In genomic region chr3:168049366-168049974, GRCh38 we compare ENCODE assay signal across 2 cellular contexts.
TF ChIP-seq lines count a peak whose summit lies in the region.

No MANE protein-coding gene starts in this region.

TF ChIP-seq in liver, 16 proteins besides CTCF, POLR2A, EP300 and RAD21 (continued from another document):
- TF ChIP-seq ZBTB33 (IDR thresholded peaks at IDR 0.05): no peak
- TF ChIP-seq, protein P1, sequence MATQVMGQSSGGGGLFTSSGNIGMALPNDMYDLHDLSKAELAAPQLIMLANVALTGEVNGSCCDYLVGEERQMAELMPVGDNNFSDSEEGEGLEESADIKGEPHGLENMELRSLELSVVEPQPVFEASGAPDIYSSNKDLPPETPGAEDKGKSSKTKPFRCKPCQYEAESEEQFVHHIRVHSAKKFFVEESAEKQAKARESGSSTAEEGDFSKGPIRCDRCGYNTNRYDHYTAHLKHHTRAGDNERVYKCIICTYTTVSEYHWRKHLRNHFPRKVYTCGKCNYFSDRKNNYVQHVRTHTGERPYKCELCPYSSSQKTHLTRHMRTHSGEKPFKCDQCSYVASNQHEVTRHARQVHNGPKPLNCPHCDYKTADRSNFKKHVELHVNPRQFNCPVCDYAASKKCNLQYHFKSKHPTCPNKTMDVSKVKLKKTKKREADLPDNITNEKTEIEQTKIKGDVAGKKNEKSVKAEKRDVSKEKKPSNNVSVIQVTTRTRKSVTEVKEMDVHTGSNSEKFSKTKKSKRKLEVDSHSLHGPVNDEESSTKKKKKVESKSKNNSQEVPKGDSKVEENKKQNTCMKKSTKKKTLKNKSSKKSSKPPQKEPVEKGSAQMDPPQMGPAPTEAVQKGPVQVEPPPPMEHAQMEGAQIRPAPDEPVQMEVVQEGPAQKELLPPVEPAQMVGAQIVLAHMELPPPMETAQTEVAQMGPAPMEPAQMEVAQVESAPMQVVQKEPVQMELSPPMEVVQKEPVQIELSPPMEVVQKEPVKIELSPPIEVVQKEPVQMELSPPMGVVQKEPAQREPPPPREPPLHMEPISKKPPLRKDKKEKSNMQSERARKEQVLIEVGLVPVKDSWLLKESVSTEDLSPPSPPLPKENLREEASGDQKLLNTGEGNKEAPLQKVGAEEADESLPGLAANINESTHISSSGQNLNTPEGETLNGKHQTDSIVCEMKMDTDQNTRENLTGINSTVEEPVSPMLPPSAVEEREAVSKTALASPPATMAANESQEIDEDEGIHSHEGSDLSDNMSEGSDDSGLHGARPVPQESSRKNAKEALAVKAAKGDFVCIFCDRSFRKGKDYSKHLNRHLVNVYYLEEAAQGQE (IDR thresholded peaks at IDR 0.05): no peak
- TF ChIP-seq FOXA2 (IDR thresholded peaks at IDR 0.05): no peak
- TF ChIP-seq FOXA1 (IDR thresholded peaks at IDR 0.05): no peak
- peak; percentile 59 to 77 for TF ChIP-seq JUND (IDR thresholded peaks at IDR 0.05)
- no peak for TF ChIP-seq EGR1 (IDR thresholded peaks at IDR 0.05; ENCODE audit: low read depth in 2 of 2)
- TF ChIP-seq HNF4G (IDR thresholded peaks at IDR 0.05): no peak
- no peak for TF ChIP-seq RXRA (IDR thresholded peaks at IDR 0.05)
- no peak for TF ChIP-seq HNF4A (conservative IDR thresholded peaks at IDR 0.05)
- no peak for TF ChIP-seq SP1 (IDR thresholded peaks at IDR 0.05)
- no peak for TF ChIP-seq NR2F2 (IDR thresholded peaks at IDR 0.05)
- TF ChIP-seq TAF1 (conservative IDR thresholded peaks at IDR 0.05): no peak
- TF ChIP-seq, protein P2, sequence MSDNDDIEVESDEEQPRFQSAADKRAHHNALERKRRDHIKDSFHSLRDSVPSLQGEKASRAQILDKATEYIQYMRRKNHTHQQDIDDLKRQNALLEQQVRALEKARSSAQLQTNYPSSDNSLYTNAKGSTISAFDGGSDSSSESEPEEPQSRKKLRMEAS (IDR thresholded peaks at IDR 0.05): no peak

TF ChIP-seq in HepG2, 621 proteins besides CTCF, POLR2A, EP300 and RAD21 (continued from another document):
- no peak for TF ChIP-seq HMGXB3 (CRISPR knock-in tag; IDR thresholded peaks at IDR 0.05; ENCODE audit: borderline replicate concordance)
- no peak for TF ChIP-seq RBFOX2 (IDR thresholded peaks at IDR 0.05; ENCODE audit: low read depth, low read length)
- no peak for TF ChIP-seq ZNF841 (CRISPR knock-in tag; IDR thresholded peaks at IDR 0.05; ENCODE audit: borderline replicate concordance)
- TF ChIP-seq ZNF746 (CRISPR knock-in tag; IDR thresholded peaks at IDR 0.05): no peak
- no peak for TF ChIP-seq ZFP82 (CRISPR knock-in tag; IDR thresholded peaks at IDR 0.05; ENCODE audit: borderline replicate concordance)
TF ChIP-seq in HepG2: peak in this region for 0.
